27 cellular contexts compared by ENCODE assay signal in genomic region chr22:42333544-42333943, GRCh38.
"Had no signal": no experiment of that assay in that cellular context is flagged by ENCODE, and none has a peak within 500 bp of the region (broad histone marks: within the 10 kb centered on the region; RNA-seq: fewer than 3 reads in every experiment).

No MANE protein-coding gene starts in this region.

- H3K27ac Mint-ChIP-seq: mesothelial cell of epicardium; natural killer cell treated with Interleukin-12 subunit alpha and Interleukin-12 subunit beta and Interleukin-15 and Interleukin-18, amount 100 ng/mL, for 72 hours; stimulated activated naive CD8-positive, alpha-beta T cell treated with anti-CD3 and anti-CD28 coated beads, Interleukin-15, Interleukin-2, amounts not matched to agents 100 ng/mL and 50 ng/mL, for 24 hours had no signal

- H3K36me3 ChIP-seq: left ventricle myocardium inferior, pancreas, prostate gland, sigmoid colon, spleen, suprapubic skin, thoracic aorta, tibial artery, upper lobe of right lung had no signal

- DNase-seq: islet precursor cell; left ventricle myocardium inferior; mesendoderm; naive B cell; nucleus accumbens; pancreas; posterior cingulate gyrus; retina; right cardiac atrium; sigmoid colon; small intestine; spleen; stimulated activated CD4-positive, alpha-beta T cell treated with anti-CD3 and anti-CD28 coated beads, Interleukin-4, amount 100 ng/mL, for 24 hours; stimulated activated naive CD4-positive, alpha-beta T cell; tibial artery; trophoblast cell; upper lobe of right lung had no signal

- H3K4me2 ChIP-seq: hepatocyte had no signal

- H2AFZ ChIP-seq: hepatocyte had no signal

- H3K4me1 ChIP-seq: left ventricle myocardium inferior, prostate gland, spleen, tibial artery, upper lobe of right lung had no signal

- H3K4me3 ChIP-seq: hepatocyte, left ventricle myocardium inferior, lung, pancreas, prostate gland, sigmoid colon, spleen, suprapubic skin, thoracic aorta, tibial artery, upper lobe of right lung had no signal

- H3K79me2 ChIP-seq: hepatocyte had no signal

- H3K36me3 Mint-ChIP-seq: mesothelial cell of epicardium; natural killer cell treated with Interleukin-12 subunit alpha and Interleukin-12 subunit beta and Interleukin-15 and Interleukin-18, amount 100 ng/mL, for 72 hours; stimulated activated effector memory CD8-positive, alpha-beta T cell treated with anti-CD3 and anti-CD28 coated beads, Interleukin-12 subunit alpha, Interleukin-12 subunit beta, amount 100 ng/mL, for 72 hours had no signal

- H3K4me3 Mint-ChIP-seq: mesothelial cell of epicardium; natural killer cell treated with Interleukin-12 subunit alpha and Interleukin-12 subunit beta and Interleukin-15 and Interleukin-18, amount 100 ng/mL, for 72 hours; stimulated activated effector memory CD8-positive, alpha-beta T cell treated with anti-CD3 and anti-CD28 coated beads, Interleukin-12 subunit alpha, Interleukin-12 subunit beta, amount 100 ng/mL, for 72 hours; stimulated activated naive CD8-positive, alpha-beta T cell treated with anti-CD3 and anti-CD28 coated beads, Interleukin-15, Interleukin-2, amounts not matched to agents 100 ng/mL and 50 ng/mL, for 24 hours had no signal

- H3K9me3 ChIP-seq: left ventricle myocardium inferior, pancreas, prostate gland, sigmoid colon, spleen, suprapubic skin, thoracic aorta, tibial artery, upper lobe of right lung had no signal

- FAIRE-seq: pancreas, small intestine, urothelium cell line had no signal

- H3K27ac ChIP-seq: hepatocyte, left ventricle myocardium inferior, pancreas, prostate gland, sigmoid colon, spleen, suprapubic skin, thoracic aorta, tibial artery, upper lobe of right lung had no signal

- H3K9me3 Mint-ChIP-seq: mesothelial cell of epicardium; natural killer cell treated with Interleukin-12 subunit alpha and Interleukin-12 subunit beta and Interleukin-15 and Interleukin-18, amount 100 ng/mL, for 72 hours; stimulated activated effector memory CD8-positive, alpha-beta T cell treated with anti-CD3 and anti-CD28 coated beads, Interleukin-12 subunit alpha, Interleukin-12 subunit beta, amount 100 ng/mL, for 72 hours; stimulated activated naive CD8-positive, alpha-beta T cell treated with anti-CD3 and anti-CD28 coated beads, Interleukin-15, Interleukin-2, amounts not matched to agents 100 ng/mL and 50 ng/mL, for 24 hours had no signal

- H3K27me3 ChIP-seq: hepatocyte, pancreas, sigmoid colon, suprapubic skin, upper lobe of right lung had no signal

- ATAC-seq: natural killer cell treated with Interleukin-12 subunit alpha and Interleukin-12 subunit beta and Interleukin-15 and Interleukin-18, amount 100 ng/mL, for 72 hours; pancreas; right cardiac atrium; stimulated activated effector memory CD8-positive, alpha-beta T cell treated with anti-CD3 and anti-CD28 coated beads, Interleukin-12 subunit alpha, Interleukin-12 subunit beta, amount 100 ng/mL, for 72 hours; upper lobe of right lung had no signal
